In genomic region chr17:9209347-9209746, GRCh38 we compare ENCODE assay signal across 13 cellular contexts.
DNase-seq lines count a peak whose midpoint lies in the region; ATAC-seq and TF ChIP-seq lines count a peak whose summit lies in the region.
"Had no signal": no experiment of that assay in that cellular context is flagged by ENCODE, and none has a peak within 500 bp of the region (broad histone marks: within the 10 kb centered on the region; RNA-seq: fewer than 3 reads in every experiment).

No MANE protein-coding gene starts in this region.

- peak; percentile 1 for DNase-seq in Right ventricle myocardium inferior (ENCODE audit: missing footprints)
- DNase-seq in cardiac septum (ENCODE audit: low spot score): no peak
- peak; percentile 34 for DNase-seq in endodermal cell
- peak; percentile 64 for DNase-seq in posterior vena cava (ENCODE audit: low spot score)
- DNase-seq in medulla oblongata (ENCODE audit: extremely low spot score): no peak
- DNase-seq in NCI-H1417 treated with DMSO at 0.1 percent for 48 hours (lab: John Stamatoyannopoulos, UW): no peak
- DNase-seq: ACHN; BE2C; Caco-2; CD4-positive, alpha-beta T cell; GM23248 had no signal

- TF ChIP-seq CTCF in endodermal cell (conservative IDR thresholded peaks at IDR 0.05): no peak

- H3K9me3 Mint-ChIP-seq in endodermal cell: peaks cover 2% of the 10 kb centered on the region
- H3K9me3 Mint-ChIP-seq: CD4-positive, alpha-beta T cell had no signal

- no peak for ATAC-seq in Right ventricle myocardium inferior
- no peak for ATAC-seq in HG03457 (IDR thresholded peaks at IDR 0.05; ENCODE audit: unreplicated experiment)
- ATAC-seq: HCT116 had no signal

- H3K4me3 ChIP-seq in endodermal cell (ENCODE audit: low read length): no peak overlapping the region
- H3K4me3 ChIP-seq: GM23248 had no signal

- 93% methylated on average over 3 to 5 of the region's 5 CpGs for WGBS in endodermal cell (ENCODE audit: insufficient coverage in 1 of 2, insufficient read length in 1 of 2), 2 experiments

- H3K9ac ChIP-seq in endodermal cell (ENCODE audit: extremely low read depth, low read length, poor library complexity, severe bottlenecking): no peak overlapping the region
- H3K9ac ChIP-seq: GM23248 had no signal

- intact Hi-C loops in Right ventricle myocardium inferior (cut with DNase I) (no loop called here), cardiac septum (cut with DNase I) (no loop called here), posterior vena cava (cut with DNase I) (no loop called here)

- peaks cover 21% of the 10 kb centered on the region for H3K36me3 Mint-ChIP-seq in endodermal cell (ENCODE audit: low read depth)

- H3K9me3 ChIP-seq in endodermal cell (ENCODE audit: control insufficient read depth, low read length): peaks cover 5% of the 10 kb centered on the region
- H3K9me3 ChIP-seq: BE2C, Caco-2 had no signal

- peaks cover 12% of the 10 kb centered on the region for H3K36me3 ChIP-seq in endodermal cell (ENCODE audit: control insufficient read depth, insufficient read depth, low read length)
- H3K36me3 ChIP-seq: BE2C had no signal

- no peaks in the 10 kb centered on the region for H3K27me3 ChIP-seq in endodermal cell (ENCODE audit: control insufficient read depth, insufficient read depth, low read length, poor library complexity, severe bottlenecking)
- H3K27me3 ChIP-seq: BE2C had no signal

- H3K4me1 ChIP-seq in endodermal cell (ENCODE audit: control insufficient read depth, insufficient read depth, low read length): no peaks in the 10 kb centered on the region
- H3K4me1 ChIP-seq: BE2C had no signal

- H3K27me3 Mint-ChIP-seq in endodermal cell (ENCODE audit: insufficient read depth): peaks cover 2% of the 10 kb centered on the region
- H3K27me3 Mint-ChIP-seq: CD4-positive, alpha-beta T cell had no signal

- H3K27ac Mint-ChIP-seq in endodermal cell: no peak overlapping the region
- H3K27ac Mint-ChIP-seq: CD4-positive, alpha-beta T cell had no signal

- no peak overlapping the region for H3K4me3 Mint-ChIP-seq in endodermal cell
- H3K4me3 Mint-ChIP-seq: CD4-positive, alpha-beta T cell had no signal

- H3K4me1 Mint-ChIP-seq in endodermal cell: peaks cover 8% of the 10 kb centered on the region

- no peak overlapping the region for H3K27ac ChIP-seq in endodermal cell (ENCODE audit: low read depth, low read length)
- H3K27ac ChIP-seq: GM23248 had no signal

Comparison
In these comparisons a context has a peak if more than half of its experiments do, and no peak if none do; other contexts are left out.
1. DNase-seq: peak in Right ventricle myocardium inferior (single experiment), endodermal cell (single experiment) and posterior vena cava (single experiment); none in cardiac septum (single experiment), medulla oblongata (single experiment) and NCI-H1417 treated with DMSO at 0.1 percent for 48 hours (single experiment).